Comparison of ENCODE assay signal across 1 cellular context in genomic region chr1:205631727-205632373, GRCh38.
A peak's percentile ranks its signal among the peaks of the same experiment; 100 is the strongest.
TF ChIP-seq lines count a peak whose summit lies in the region.

TSS of gene ELK4 (minus strand) at chr1:205632011. CDS start at chr1:205623882, 8,129 bp downstream.

TF ChIP-seq in HEK293, 187 proteins besides CTCF, POLR2A, EP300 and RAD21 (continued from another document and continues in another):
- TF ChIP-seq ZNF623 (tag by site-specific recombination; IDR thresholded peaks at IDR 0.05) (peak; percentile 23; the same call in 1 of the 2 replicates), YY2 (tag by site-specific recombination; IDR thresholded peaks at IDR 0.05) (no peak), ZNF600 (tag by site-specific recombination; IDR thresholded peaks at IDR 0.05) (peak; percentile 88), ZNF549 (tag by site-specific recombination; IDR thresholded peaks at IDR 0.05) (no peak), ZNF548 (tag by site-specific recombination; IDR thresholded peaks at IDR 0.05) (no peak), ZBTB8A (tag by site-specific recombination; IDR thresholded peaks at IDR 0.05) (peak; percentile 78), ZNF394 (tag by site-specific recombination; IDR thresholded peaks at IDR 0.05; ENCODE audit: borderline replicate concordance) (peak; percentile 58), IKZF3 (tag by site-specific recombination; IDR thresholded peaks at IDR 0.05) (no peak), ZNF239 (tag by site-specific recombination; IDR thresholded peaks at IDR 0.05) (no peak), ZBTB48 (tag by site-specific recombination; IDR thresholded peaks at IDR 0.05) (peak; percentile 95), ZNF518A (tag by site-specific recombination; conservative IDR thresholded peaks at IDR 0.05; ENCODE audit: low read depth) (peak; percentile 45; the same call in 1 of the 2 replicates), ZNF514 (tag by site-specific recombination; IDR thresholded peaks at IDR 0.05) (no peak), ZFP37 (tag by site-specific recombination; IDR thresholded peaks at IDR 0.05) (peak; percentile 93), TRIM28 (IDR thresholded peaks at IDR 0.05; ENCODE audit: borderline replicate concordance, low read length) (no peak), ZNF626 (tag by site-specific recombination; IDR thresholded peaks at IDR 0.05) (no peak), ZNF677 (tag by site-specific recombination; IDR thresholded peaks at IDR 0.05) (no peak), HOXD13 (CRISPR knock-in tag; IDR thresholded peaks at IDR 0.05; ENCODE audit: borderline replicate concordance) (no peak), PRDM4 (tag by site-specific recombination; IDR thresholded peaks at IDR 0.05) (no peak), SP2 (tag by site-specific recombination; IDR thresholded peaks at IDR 0.05) (peak; percentile 83), ZNF311 (tag by site-specific recombination; IDR thresholded peaks at IDR 0.05; ENCODE audit: borderline replicate concordance) (no peak), ZNF791 (tag by site-specific recombination; IDR thresholded peaks at IDR 0.05) (no peak), GLI2 (tag by site-specific recombination; IDR thresholded peaks at IDR 0.05; ENCODE audit: borderline replicate concordance, low read depth) (no peak), KLF10 (tag by site-specific recombination; IDR thresholded peaks at IDR 0.05) (peak; percentile 94), ZNF529 (tag by site-specific recombination; IDR thresholded peaks at IDR 0.05; ENCODE audit: insufficient replicate concordance) (no peak), KLF16 (tag by site-specific recombination; IDR thresholded peaks at IDR 0.05) (peak; percentile 91), ZFP69B (tag by site-specific recombination; IDR thresholded peaks at IDR 0.05) (peak; percentile 58; the same call in 1 of the 2 replicates), ZSCAN4 (tag by site-specific recombination; IDR thresholded peaks at IDR 0.05) (no peak; the same call in 1 of the 2 replicates), KLF9 (tag by site-specific recombination; IDR thresholded peaks at IDR 0.05; ENCODE audit: low read depth) (0 out of 2 replicates have a peak, but pooled peaks have one; percentile 19), ZNF26 (tag by site-specific recombination; IDR thresholded peaks at IDR 0.05) (no peak), ZNF658 (tag by site-specific recombination; IDR thresholded peaks at IDR 0.05) (no peak), ZNF10 (tag by site-specific recombination; IDR thresholded peaks at IDR 0.05) (no peak), ZNF24 (tag by site-specific recombination; IDR thresholded peaks at IDR 0.05) (no peak; the same call in 1 of the 2 replicates), ZNF354C (tag by site-specific recombination; IDR thresholded peaks at IDR 0.05; ENCODE audit: borderline replicate concordance, low read depth) (no peak), ZNF404 (tag by site-specific recombination; IDR thresholded peaks at IDR 0.05) (no peak), ZNF37A (tag by site-specific recombination; IDR thresholded peaks at IDR 0.05) (no peak), ZNF138 (tag by site-specific recombination; IDR thresholded peaks at IDR 0.05; ENCODE audit: borderline replicate concordance) (no peak), ZFP41 (tag by site-specific recombination; IDR thresholded peaks at IDR 0.05; ENCODE audit: borderline replicate concordance) (no peak), ZBTB17 (tag by site-specific recombination; IDR thresholded peaks at IDR 0.05) (peak; percentile 55), GLIS2 (tag by site-specific recombination; IDR thresholded peaks at IDR 0.05) (peak; percentile 97), PRDM6 (tag by site-specific recombination; IDR thresholded peaks at IDR 0.05) (no peak), ZNF76 (tag by site-specific recombination; IDR thresholded peaks at IDR 0.05; ENCODE audit: borderline replicate concordance, low read depth) (peak; percentile 36; the same call in 1 of the 2 replicates), ZNF830 (tag by site-specific recombination; IDR thresholded peaks at IDR 0.05; ENCODE audit: low read depth) (no peak), ZNF248 (tag by site-specific recombination; IDR thresholded peaks at IDR 0.05) (no peak), REPIN1 (tag by site-specific recombination; IDR thresholded peaks at IDR 0.05; ENCODE audit: low read depth) (no peak), ZNF660 (tag by site-specific recombination; IDR thresholded peaks at IDR 0.05) (peak; percentile 74), ZNF510 (tag by site-specific recombination; IDR thresholded peaks at IDR 0.05; ENCODE audit: insufficient replicate concordance) (no peak), ZNF174 (tag by site-specific recombination; IDR thresholded peaks at IDR 0.05) (no peak), SETDB1 (IDR thresholded peaks at IDR 0.05; ENCODE audit: insufficient read length, low read length) (no peak), AEBP2 (tag by site-specific recombination; IDR thresholded peaks at IDR 0.05; ENCODE audit: borderline replicate concordance) (no peak), ZIC2 (tag by site-specific recombination; IDR thresholded peaks at IDR 0.05) (peak; percentile 66), ZNF266 (tag by site-specific recombination; IDR thresholded peaks at IDR 0.05; ENCODE audit: low read depth) (no peak), OVOL3 (tag by site-specific recombination; IDR thresholded peaks at IDR 0.05) (no peak), ZEB2 (tag by site-specific recombination; IDR thresholded peaks at IDR 0.05) (peak; percentile 93; the same call in 1 of the 2 replicates), RBAK (tag by site-specific recombination; IDR thresholded peaks at IDR 0.05) (no peak), ZNF274 (IDR thresholded peaks at IDR 0.05; ENCODE audit: low read length) (no peak), ZNF274 (tag by site-specific recombination; IDR thresholded peaks at IDR 0.05; ENCODE audit: borderline replicate concordance) (no peak), ZNF426 (tag by site-specific recombination; IDR thresholded peaks at IDR 0.05) (no peak), ZNF16 (tag by site-specific recombination; IDR thresholded peaks at IDR 0.05; ENCODE audit: low read depth) (no peak), FEZF1 (tag by site-specific recombination; IDR thresholded peaks at IDR 0.05) (no peak), ZNF449 (tag by site-specific recombination; IDR thresholded peaks at IDR 0.05) (0 out of 2 replicates have a peak, but pooled peaks have one; percentile 22), ZNF629 (tag by site-specific recombination; IDR thresholded peaks at IDR 0.05) (peak; percentile 87)
